In the genomic region with DNA sequence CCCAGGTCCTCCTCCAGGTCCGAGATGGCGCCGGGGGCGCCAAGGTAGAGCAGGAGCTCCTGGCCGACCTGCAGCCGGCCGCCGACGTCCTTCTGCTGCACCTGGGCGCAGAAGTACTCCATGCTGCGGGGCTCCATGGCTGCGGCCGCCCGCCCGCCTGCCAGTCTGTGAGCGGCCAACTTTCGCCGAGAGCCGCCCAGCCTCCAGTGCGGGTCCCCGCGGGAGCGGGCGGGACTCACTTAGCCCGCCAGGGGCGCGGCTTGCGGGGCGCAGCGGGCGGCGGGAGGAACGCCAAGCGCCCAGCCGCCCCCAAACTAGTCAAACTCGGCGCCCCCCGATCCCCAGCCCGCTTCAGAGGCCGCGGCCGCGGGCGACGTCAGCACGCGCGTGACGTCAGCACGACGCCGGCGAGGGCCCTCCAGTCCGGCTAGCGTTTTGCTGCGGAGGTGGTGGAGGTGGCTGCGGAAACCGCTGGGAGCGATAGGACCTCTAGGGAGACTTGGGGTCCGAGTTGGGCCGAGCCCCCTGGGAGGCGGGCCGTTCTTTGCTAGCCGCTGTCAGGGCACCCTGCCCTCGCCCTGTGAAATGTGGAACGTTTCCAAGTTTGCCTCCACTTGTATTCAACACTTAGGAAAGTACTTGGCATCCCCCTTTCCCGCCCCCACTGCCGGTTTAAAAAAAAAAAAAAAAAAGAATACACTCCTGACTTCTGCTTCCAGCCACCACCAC, we compare ENCODE assay signal across 8 cellular contexts. TPM values are rescaled to one million over a fixed set of nuclear protein-coding genes. Genes with fewer than 3 reads are reported as not detected.
A peak's percentile ranks its signal among the peaks of the same experiment; 100 is the strongest.
DNase-seq lines count a peak whose midpoint lies in the region; ATAC-seq, FAIRE-seq and TF ChIP-seq lines count a peak whose summit lies in the region.

A gene (minus strand): TSS at position 389 of the 729 bp plus-strand sequence. CDS start 252 bp downstream, at position 137.

- DNase-seq in D721Med (ENCODE audit: insufficient read length, low spot score), result peak; percentile 48
- peak; percentile 92 for DNase-seq in OCI-M1 (lab: John Stamatoyannopoulos, UW)
- DNase-seq in activated T-cell treated with anti-CD3 and anti-CD28 coated beads for 24 hours (ENCODE audit: low read depth), result peak; percentile 77
- peak; percentile 16 for DNase-seq in epithelial cell of proximal tubule (ENCODE audit: low read depth)
- DNase-seq in stimulated activated CD8-positive, alpha-beta memory T cell treated with anti-CD3 and anti-CD28 coated beads, Interleukin-4, amount 100 ng/mL, for 4 hours (ENCODE audit: low read depth in 2 of 2, low spot score in 1 of 2), result peak; percentile 56 to 70

- FAIRE-seq in D721Med (lab: Jason Lieb, UNC), result no peak

- peak within 1 kb of the TSS; percentile 84 for H3K4me3 ChIP-seq in HUES64 (ENCODE audit: low read length)
- H3K4me3 ChIP-seq in epithelial cell of proximal tubule (ENCODE audit: low read depth, low read length), result peak within 1 kb of the TSS; percentile 82
- peak within 1 kb of the TSS; percentile 84 to 88 for H3K4me3 ChIP-seq in mucosa of rectum (ENCODE audit: low read length in 2 of 2)

- WGBS in HUES64, result under 1% methylated on average over 68 of the region's 68 CpGs

- H3K9me3 ChIP-seq in HUES64 (ENCODE audit: insufficient read depth, low read depth, low read length) (no peaks in the 10 kb centered on the region), mucosa of rectum (ENCODE audit: control insufficient read depth in 2 of 2, low read length in 2 of 2) (no peaks in the 10 kb centered on the region)

- TF ChIP-seq CTCF in D721Med (IDR thresholded peaks at IDR 0.05; ENCODE audit: insufficient read depth, missing control alignments) (no peak), epithelial cell of proximal tubule (conservative IDR thresholded peaks at IDR 0.05; ENCODE audit: low read depth, low read length) (no peak)

- H3K4me1 ChIP-seq in HUES64 (ENCODE audit: insufficient read depth, low read length), result peaks cover 16% of the 10 kb centered on the region
- H3K4me1 ChIP-seq in mucosa of rectum (ENCODE audit: control insufficient read depth in 2 of 2, insufficient read depth in 2 of 2, low read length in 2 of 2), result peaks cover 4 to 16% of the 10 kb centered on the region in 2 donors

- H3K36me3 ChIP-seq in HUES64 (ENCODE audit: insufficient read depth, low read length), result no peaks in the 10 kb centered on the region
- no peaks in the 10 kb centered on the region for H3K36me3 ChIP-seq in mucosa of rectum (ENCODE audit: control insufficient read depth in 2 of 2, insufficient read depth in 2 of 2, low read length in 2 of 2)

- H3K27ac ChIP-seq in HUES64 (ENCODE audit: low read depth, low read length) (peak within 1 kb of the TSS; percentile 90), mucosa of rectum (ENCODE audit: low read depth in 2 of 2, low read length in 2 of 2) (peak within 1 kb of the TSS; percentile 94 to 96)

- no peaks in the 10 kb centered on the region for H3K27me3 ChIP-seq in HUES64 (ENCODE audit: insufficient read depth, low read length)
- no peaks in the 10 kb centered on the region for H3K27me3 ChIP-seq in mucosa of rectum (ENCODE audit: control insufficient read depth in 2 of 2, insufficient read depth in 2 of 2, low read length in 2 of 2)

- peak; percentile 96 for ATAC-seq in GM21515 (IDR thresholded peaks at IDR 0.05; ENCODE audit: unreplicated experiment)

- H3K9ac ChIP-seq in HUES64 (ENCODE audit: low read depth, low read length) (peak within 1 kb of the TSS; percentile 88), mucosa of rectum (ENCODE audit: low read depth in 1 of 2, low read length in 2 of 2) (peak within 1 kb of the TSS; percentile 72 to 88)

RNA-seq across cellular contexts. Expression of the gene that starts here (rescaled TPM):
- 26.4 TPM for polyA plus RNA-seq in HUES64 (2013, experiment 1 of 2)
- 26.0 TPM for polyA plus RNA-seq in HUES64 (2013, experiment 2 of 2)
- 23.7 and 34.2 TPM in 2 replicates for total RNA-seq in epithelial cell of proximal tubule

Comparison
In these comparisons a context has a peak if more than half of its experiments do, and no peak if none do; other contexts are left out.
1. Peak in every context shown above with its lines: DNase-seq, ATAC-seq, H3K4me3 ChIP-seq and H3K27ac ChIP-seq.
2. DNase-seq: peak in every context shown above with its lines; median percentile 92 in OCI-M1; 77 in activated T-cell treated with anti-CD3 and anti-CD28 coated beads for 24 hours; 63 in stimulated activated CD8-positive, alpha-beta memory T cell treated with anti-CD3 and anti-CD28 coated beads, Interleukin-4, amount 100 ng/mL, for 4 hours; 48 in D721Med; 16 in epithelial cell of proximal tubule.